8 cellular contexts compared by ENCODE assay signal in the genomic region with DNA sequence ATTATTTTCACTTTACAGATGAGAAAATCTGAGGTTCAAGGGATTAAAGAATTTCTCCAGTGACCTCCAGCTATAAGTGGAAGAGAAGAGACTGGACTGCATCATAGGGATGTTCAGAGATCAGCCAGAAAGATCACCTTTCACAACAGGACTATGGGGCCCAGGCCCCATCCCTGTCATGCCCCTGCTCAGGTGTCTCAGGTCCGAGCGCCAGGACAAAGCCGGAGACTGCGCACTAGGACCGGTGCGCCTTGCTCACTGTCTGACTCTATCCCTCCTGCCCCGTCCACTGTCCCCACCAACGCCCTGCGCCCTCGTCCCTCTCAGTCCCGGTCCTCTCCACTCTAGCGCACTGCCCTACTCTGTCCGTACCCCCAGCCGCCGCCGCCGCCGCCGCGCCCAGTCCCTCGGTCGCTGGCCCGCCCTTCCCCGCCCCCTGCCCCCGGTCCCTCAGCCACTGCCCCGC. TPM values are rescaled to one million over a fixed set of nuclear protein-coding genes. Genes with fewer than 3 reads are reported as not detected.
DNase-seq lines count a peak whose midpoint lies in the region; ATAC-seq and TF ChIP-seq lines count a peak whose summit lies in the region.

No MANE protein-coding gene starts in this region.

- H3K9ac ChIP-seq in endocrine pancreas (ENCODE audit: control insufficient read depth, insufficient read depth, low read length): peak overlapping the region; percentile 30

- DNase-seq in DMS53 treated with DMSO at 0.1 percent for 48 hours (lab: John Stamatoyannopoulos, UW; ENCODE audit: unreplicated experiment) (peak; percentile 35), NCI-H510A (lab: John Stamatoyannopoulos, UW) (peak; percentile 69), ovary (no peak), NCI-H2029 (lab: John Stamatoyannopoulos, UW) (no peak), GM19238 (ENCODE audit: insufficient read length, low spot score) (no peak), KG1 (lab: John Stamatoyannopoulos, UW) (no peak)

- TF ChIP-seq CTCF in ovary (IDR thresholded peaks at IDR 0.05): no peak

- no peak for TF ChIP-seq POLR2A in ovary (IDR thresholded peaks at IDR 0.05)

- H3K4me3 ChIP-seq in endocrine pancreas (ENCODE audit: control insufficient read depth, insufficient read depth, low read length) (peak overlapping the region; percentile 61), ovary (peak overlapping the region; percentile 29)

- 1 to 4% (median 1%) methylated on average over 25 to 26 of the region's 26 CpGs for WGBS in ovary, 3 donors

- H3K27ac ChIP-seq in ovary: no peak overlapping the region

- no peak for ATAC-seq in GM19455 (IDR thresholded peaks at IDR 0.05; ENCODE audit: unreplicated experiment)

- intact Hi-C loops in ovary (cut with DNase I): no loop called here

- no peaks in the 10 kb centered on the region for H3K27me3 ChIP-seq in endocrine pancreas (ENCODE audit: control insufficient read depth, insufficient read depth, low read length)
- no peaks in the 10 kb centered on the region for H3K27me3 ChIP-seq in ovary

- H3K9me3 ChIP-seq in endocrine pancreas (ENCODE audit: control insufficient read depth, low read length): no peaks in the 10 kb centered on the region
- H3K9me3 ChIP-seq in ovary: no peaks in the 10 kb centered on the region

- TF ChIP-seq EP300 in ovary (IDR thresholded peaks at IDR 0.05): no peak

- H3K4me1 ChIP-seq in endocrine pancreas (ENCODE audit: control insufficient read depth, insufficient read depth, low read length): no peaks in the 10 kb centered on the region
- peaks cover 8% of the 10 kb centered on the region for H3K4me1 ChIP-seq in ovary (ENCODE audit: insufficient read depth)

- no peaks in the 10 kb centered on the region for H3K36me3 ChIP-seq in endocrine pancreas (ENCODE audit: control insufficient read depth, insufficient read depth, low read length)
- no peaks in the 10 kb centered on the region for H3K36me3 ChIP-seq in ovary

RNA-seq across cellular contexts. Expression of a gene that starts 0.5 kb away (rescaled TPM):
- total RNA-seq in ovary: not detected
- polyA plus RNA-seq in ovary: not detected

RNA-seq across cellular contexts. Expression of a gene that starts 22.0 kb away (rescaled TPM):
- under 1 TPM in 6 of 7 donors, not detected in 1; 0.18 to 0.38 (median 0.29) TPM for total RNA-seq in ovary
- under 1 TPM; 0.22 to 0.58 TPM for polyA plus RNA-seq in ovary

RNA-seq across cellular contexts. Expression of a gene that starts 40.5 kb away (rescaled TPM):
- 1 to 10 TPM in 4 of 7 donors, under 1 TPM in 2, not detected in 1; 0.33 to 1.7 (median 1.1) TPM for total RNA-seq in ovary
- under 1 TPM; 0.72 to 0.99 TPM for polyA plus RNA-seq in ovary

RNA-seq across cellular contexts. Expression of a gene that starts 40.8 kb away (rescaled TPM):
- 1 to 10 TPM; 2.4 to 6.8 (median 4.1) TPM for total RNA-seq in ovary
- 1 to 10 TPM; 1.5 to 1.7 TPM for polyA plus RNA-seq in ovary

Comparison
In these comparisons a context has a peak if more than half of its experiments do, and no peak if none do; other contexts are left out.
1. DNase-seq: peak in DMS53 treated with DMSO at 0.1 percent for 48 hours (single experiment) and NCI-H510A (single experiment); none in ovary (0 of 5), NCI-H2029 (single experiment), GM19238 (single experiment) and KG1 (single experiment).